Comparison of ENCODE assay signal across 7 cellular contexts in the genomic region with DNA sequence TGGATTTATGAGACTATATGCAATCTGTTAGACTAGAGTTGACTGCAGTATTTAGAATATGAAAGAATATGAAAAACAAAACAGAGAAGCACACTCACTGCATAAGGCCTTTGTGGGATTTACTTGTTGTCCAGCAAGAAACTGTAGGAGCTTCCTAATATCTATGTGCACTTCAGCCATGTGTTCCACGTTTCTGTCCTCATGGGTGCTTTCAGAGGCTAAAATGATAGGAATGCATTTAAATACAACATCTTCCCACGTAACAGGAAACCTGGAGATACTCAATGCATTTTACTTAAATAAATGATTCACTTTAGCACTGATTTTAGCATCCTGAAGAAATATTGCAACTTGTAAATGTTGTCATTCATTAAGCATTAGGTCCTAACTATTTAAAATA. TPM values are rescaled to one million over a fixed set of nuclear protein-coding genes. Genes with fewer than 3 reads are reported as not detected.
"Had no signal": no experiment of that assay in that cellular context is flagged by ENCODE, and none has a peak within 500 bp of the region (broad histone marks: within the 10 kb centered on the region; RNA-seq: fewer than 3 reads in every experiment).

No MANE protein-coding gene starts in this region.

- H3K27ac ChIP-seq: KMS-11 had no signal

- H3K27ac Mint-ChIP-seq: GM23338, H9, IgD-negative memory B cell had no signal

- H3K4me3 Mint-ChIP-seq: GM23338, H9, IgD-negative memory B cell had no signal

- H3K27me3 Mint-ChIP-seq: IgD-negative memory B cell had no signal

- H3K4me2 ChIP-seq: GM23338, KMS-11 had no signal

- H3K4me3 ChIP-seq: GM23338 had no signal

- DNase-seq: H9, HCEC 1CT, KBM-7 had no signal

- ATAC-seq: GM23338 had no signal

- H3K9me3 Mint-ChIP-seq: GM23338, H9, IgD-negative memory B cell had no signal

- H2AFZ ChIP-seq: GM23338 had no signal

- H3K9ac ChIP-seq: KMS-11 had no signal

RNA-seq across cellular contexts. Expression of a gene that starts 19.4 kb away (rescaled TPM):
- total RNA-seq: HT-29 had no signal
- polyA plus RNA-seq: GM23338 had no signal
